10 cellular contexts compared by ENCODE assay signal in genomic region chr5:129767927-129768380, GRCh38. TPM values are rescaled to one million over a fixed set of nuclear protein-coding genes. Genes with fewer than 3 reads are reported as not detected.
DNase-seq lines count a peak whose midpoint lies in the region; ATAC-seq lines count a peak whose summit lies in the region.
"Had no signal": no experiment of that assay in that cellular context is flagged by ENCODE, and none has a peak within 500 bp of the region (broad histone marks: within the 10 kb centered on the region; RNA-seq: fewer than 3 reads in every experiment).

No MANE protein-coding gene starts in this region.

- H3K9me3 ChIP-seq in SJCRH30 (replicated peaks) = no peaks in the 10 kb centered on the region
- H3K9me3 ChIP-seq: BLaER1 had no signal

- no peak overlapping the region for H3K4me3 Mint-ChIP-seq in activated naive CD8-positive, alpha-beta T cell treated with anti-CD3 and anti-CD28 coated beads for 36 hours

- H3K4me3 ChIP-seq in SJCRH30 = no peak overlapping the region
- H3K4me3 ChIP-seq: BLaER1 had no signal

- H3K4me1 ChIP-seq in SJCRH30 = 0 out of 2 replicates have a peak, but pooled peaks cover 3% of the 10 kb centered on the region
- H3K4me1 ChIP-seq: BLaER1 had no signal

- peaks cover 5% of the 10 kb centered on the region for H3K4me1 Mint-ChIP-seq in activated naive CD8-positive, alpha-beta T cell treated with anti-CD3 and anti-CD28 coated beads for 36 hours

- H3K36me3 Mint-ChIP-seq in activated naive CD8-positive, alpha-beta T cell treated with anti-CD3 and anti-CD28 coated beads for 36 hours = no peaks in the 10 kb centered on the region

- DNase-seq in NCI-H2107 treated with DMSO at 0.1 percent for 48 hours (lab: John Stamatoyannopoulos, UW; ENCODE audit: unreplicated experiment) (peak; percentile 67), NCI-H2107 (lab: John Stamatoyannopoulos, UW) (no peak), NAMALWA (ENCODE audit: low spot score) (peak; percentile 91), SJCRH30 (peak; percentile 63 to 91), Right ventricle myocardium superior (no peak), pulmonary artery endothelial cell (ENCODE audit: low read depth, low spot score) (peak; percentile 69)
- peak; percentile 53 for DNase-seq in activated naive CD8-positive, alpha-beta T cell treated with anti-CD3 and anti-CD28 coated beads for 36 hours

- H3K27me3 Mint-ChIP-seq in activated naive CD8-positive, alpha-beta T cell treated with anti-CD3 and anti-CD28 coated beads for 36 hours = peaks cover 9% of the 10 kb centered on the region

- no peaks in the 10 kb centered on the region for H3K9me3 Mint-ChIP-seq in activated naive CD8-positive, alpha-beta T cell treated with anti-CD3 and anti-CD28 coated beads for 36 hours

- H3K27me3 ChIP-seq in SJCRH30 = no peaks in the 10 kb centered on the region
- H3K27me3 ChIP-seq: BLaER1 had no signal

- H3K27ac Mint-ChIP-seq in activated naive CD8-positive, alpha-beta T cell treated with anti-CD3 and anti-CD28 coated beads for 36 hours = no peak overlapping the region

- ATAC-seq in HG02623 (IDR thresholded peaks at IDR 0.05; ENCODE audit: unreplicated experiment) (peak; percentile 93), Right ventricle myocardium superior (ENCODE audit: poor library complexity) (peak; percentile 95)

- H3K27ac ChIP-seq in SJCRH30 = no peak overlapping the region
- H3K27ac ChIP-seq: BLaER1 had no signal

- no peaks in the 10 kb centered on the region for H3K36me3 ChIP-seq in SJCRH30
- H3K36me3 ChIP-seq: BLaER1 had no signal

- intact Hi-C loops in Right ventricle myocardium superior (cut with DNase I) = no loop called here

RNA-seq across cellular contexts. Expression of gene MINAR2, which starts 20.1 kb away (rescaled TPM):
- not detected in 2 replicates for total RNA-seq in SJCRH30 (2014; rRNA removed; shearing (Covaris generic))
- not detected for total RNA-seq in activated naive CD8-positive, alpha-beta T cell treated with anti-CD3 and anti-CD28 coated beads for 36 hours
- total RNA-seq in Right ventricle myocardium superior (not detected), pulmonary artery endothelial cell (not detected in 2 replicates)
- total RNA-seq: subcutaneous adipose tissue had no signal

Comparison
In these comparisons a context has a peak if more than half of its experiments do, and no peak if none do; other contexts are left out.
1. DNase-seq: peak in NCI-H2107 treated with DMSO at 0.1 percent for 48 hours (single experiment), NAMALWA (single experiment), SJCRH30 (2 of 2), activated naive CD8-positive, alpha-beta T cell treated with anti-CD3 and anti-CD28 coated beads for 36 hours (single experiment) and pulmonary artery endothelial cell (single experiment); none in NCI-H2107 (single experiment) and Right ventricle myocardium superior (single experiment).